Comparison of ENCODE assay signal across 8 cellular contexts in the genomic region with DNA sequence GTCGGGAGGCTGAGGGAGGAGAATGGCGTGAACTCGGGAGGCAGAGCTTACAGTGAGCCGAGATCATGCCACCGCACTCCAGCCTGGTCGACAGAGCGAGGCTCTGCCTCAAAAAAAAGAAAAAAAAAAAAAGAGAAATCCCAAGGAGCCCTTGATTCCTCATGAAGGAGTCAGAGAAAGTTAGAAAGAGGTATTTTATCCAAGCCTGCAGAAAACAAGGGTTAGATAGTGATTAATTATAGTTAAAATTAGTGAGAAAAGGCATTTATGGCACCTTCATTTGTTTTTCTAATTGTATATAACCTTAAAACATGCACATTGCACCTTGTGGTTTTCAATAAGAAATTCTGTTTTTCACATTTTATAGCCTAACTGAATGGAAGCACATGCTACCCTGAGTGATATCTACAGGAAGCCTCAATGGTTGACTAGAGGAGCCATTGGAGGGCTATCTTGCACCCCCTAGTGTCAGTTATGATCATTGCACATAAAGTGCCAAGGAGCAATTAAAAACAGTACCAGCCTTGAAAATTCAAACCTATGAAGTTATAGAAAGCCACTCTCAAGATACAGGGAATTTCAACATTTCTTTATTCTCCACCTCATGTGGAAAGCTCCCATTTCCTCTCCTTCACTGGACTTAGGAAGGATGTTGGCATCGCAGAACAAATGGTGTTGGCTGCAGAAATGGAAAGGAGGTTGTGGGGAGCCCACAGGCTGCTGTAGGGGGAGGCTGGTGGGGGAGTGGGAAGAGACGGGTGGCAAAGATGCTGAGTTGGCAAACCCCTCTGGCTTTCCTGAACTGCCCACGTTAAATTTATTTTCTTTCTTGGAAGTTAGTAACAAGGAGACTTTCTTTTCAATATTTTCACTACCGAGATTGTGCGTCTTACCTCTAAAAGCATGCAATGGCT. TPM values are rescaled to one million over a fixed set of nuclear protein-coding genes. Genes with fewer than 3 reads are reported as not detected.
DNase-seq lines count a peak whose midpoint lies in the region; ATAC-seq and TF ChIP-seq lines count a peak whose summit lies in the region.

No MANE protein-coding gene starts in this region.

- peaks cover 3% of the 10 kb centered on the region for H3K27me3 Mint-ChIP-seq in CD4-positive, alpha-beta T cell
- H3K27me3 Mint-ChIP-seq in GM23338 (ENCODE audit: insufficient read depth, low read depth, poor library complexity), result peaks cover 4% of the 10 kb centered on the region

- CTCF ChIA-PET in CD4-positive, alpha-beta T cell (lab: Charles Lee), result interaction anchor here (0.7 kb wide), 1 partner anchor 30 kb away, joined by 3 read pairs; no protein-coding TSS in a partner anchor

- no peaks in the 10 kb centered on the region for H3K79me2 ChIP-seq in GM23338 (replicated peaks; ENCODE audit: insufficient read depth)

- peak in 7 of 10 experiments; percentile 6 to 28 (median 15) for DNase-seq in CD4-positive, alpha-beta T cell
- peak; percentile 77 for DNase-seq in GM23338 (ENCODE audit: low spot score)
- peak; percentile 41 for DNase-seq in RKO (ENCODE audit: low spot score)
- peak; percentile 60 for DNase-seq in astrocyte of the hippocampus (ENCODE audit: low read depth, low spot score)
- peak; percentile 22 for DNase-seq in iPS DF 4.7 (ENCODE audit: extremely low read depth, low spot score)
- DNase-seq in stimulated activated CD4-positive, alpha-beta T cell treated with anti-CD3 and anti-CD28 coated beads, Interleukin-15, amount 100 ng/mL, for 48 hours (ENCODE audit: low read depth in 2 of 2), result peak; percentile 11 to 29

- no peak overlapping the region for H3K4me2 ChIP-seq in GM23338

- H2AFZ ChIP-seq in GM23338, result no peak overlapping the region

- H3K9me2 ChIP-seq in GM23338 (ENCODE audit: insufficient read depth), result no peaks in the 10 kb centered on the region

- no peak overlapping the region for H3K4me3 ChIP-seq in GM23338

- peaks cover 21% of the 10 kb centered on the region for H3K4me1 Mint-ChIP-seq in CD4-positive, alpha-beta T cell (ENCODE audit: low read depth)
- H3K4me1 Mint-ChIP-seq in GM23338, result no peaks in the 10 kb centered on the region

- no peaks in the 10 kb centered on the region for H3K4me1 ChIP-seq in GM23338 (ENCODE audit: insufficient read depth)

- no peak overlapping the region for H3K27ac Mint-ChIP-seq in CD4-positive, alpha-beta T cell
- no peak overlapping the region for H3K27ac Mint-ChIP-seq in GM23338

- H3K9me3 Mint-ChIP-seq in CD4-positive, alpha-beta T cell, result no peaks in the 10 kb centered on the region
- peaks cover 6% of the 10 kb centered on the region; the same call in 2 of the 3 replicates for H3K9me3 Mint-ChIP-seq in GM23338

- POLR2A ChIA-PET in CD4-positive, alpha-beta T cell (lab: Charles Lee), result no interaction called here

- no peak overlapping the region for H3K27ac ChIP-seq in CD4-positive, alpha-beta T cell (ENCODE audit: low read depth, low read length)
- H3K27ac ChIP-seq in GM23338 (ENCODE audit: low read depth), result no peak overlapping the region

- H3K36me3 ChIP-seq in GM23338 (ENCODE audit: insufficient read depth), result no peaks in the 10 kb centered on the region

- H3K36me3 Mint-ChIP-seq in CD4-positive, alpha-beta T cell (ENCODE audit: low read depth), result no peaks in the 10 kb centered on the region
- peaks cover 4% of the 10 kb centered on the region; the same call in 1 of the 3 replicates for H3K36me3 Mint-ChIP-seq in GM23338 (ENCODE audit: low read depth)

- H3K9me3 ChIP-seq in CD4-positive, alpha-beta T cell (ENCODE audit: control insufficient read depth, low read length), result no peaks in the 10 kb centered on the region

- peaks cover 9% of the 10 kb centered on the region for H3K27me3 ChIP-seq in CD4-positive, alpha-beta T cell (ENCODE audit: control insufficient read depth, insufficient read depth, low read length)
- no peaks in the 10 kb centered on the region for H3K27me3 ChIP-seq in GM23338 (ENCODE audit: insufficient read depth)

- no peaks in the 10 kb centered on the region for H4K20me1 ChIP-seq in GM23338 (replicated peaks; ENCODE audit: insufficient read depth)

- peak; percentile 70 for TF ChIP-seq CTCF in CD4-positive, alpha-beta T cell (IDR thresholded peaks at IDR 0.05)
- peak; percentile 73 to 93 for TF ChIP-seq CTCF in GM23338 (conservative IDR thresholded peaks at IDR 0.05; ENCODE audit: low read depth in 2 of 2)

- ATAC-seq in CD4-positive, alpha-beta T cell (ENCODE audit: poor library complexity), result peak; percentile 83
- peak; percentile 62 for ATAC-seq in GM23338
- ATAC-seq in GM21786 (IDR thresholded peaks at IDR 0.05; ENCODE audit: unreplicated experiment), result no peak
- ATAC-seq in HG02678 (IDR thresholded peaks at IDR 0.05; ENCODE audit: unreplicated experiment), result no peak

- no peak overlapping the region for H3K4me3 Mint-ChIP-seq in CD4-positive, alpha-beta T cell
- H3K4me3 Mint-ChIP-seq in GM23338, result no peak overlapping the region

- no peaks in the 10 kb centered on the region for H3F3A ChIP-seq in GM23338 (replicated peaks; ENCODE audit: low read depth)

- intact Hi-C loops in CD4-positive, alpha-beta T cell (cut with DNase I, micrococcal nuclease), result loop anchor here (1.0 to 5.0 kb wide), 4 partner anchors 56 to 131 kb away; no protein-coding TSS in a partner anchor

TF ChIP-seq in GM23338, 12 proteins besides CTCF, POLR2A, EP300 and RAD21 (continues in another document):
- TF ChIP-seq, protein P1, sequence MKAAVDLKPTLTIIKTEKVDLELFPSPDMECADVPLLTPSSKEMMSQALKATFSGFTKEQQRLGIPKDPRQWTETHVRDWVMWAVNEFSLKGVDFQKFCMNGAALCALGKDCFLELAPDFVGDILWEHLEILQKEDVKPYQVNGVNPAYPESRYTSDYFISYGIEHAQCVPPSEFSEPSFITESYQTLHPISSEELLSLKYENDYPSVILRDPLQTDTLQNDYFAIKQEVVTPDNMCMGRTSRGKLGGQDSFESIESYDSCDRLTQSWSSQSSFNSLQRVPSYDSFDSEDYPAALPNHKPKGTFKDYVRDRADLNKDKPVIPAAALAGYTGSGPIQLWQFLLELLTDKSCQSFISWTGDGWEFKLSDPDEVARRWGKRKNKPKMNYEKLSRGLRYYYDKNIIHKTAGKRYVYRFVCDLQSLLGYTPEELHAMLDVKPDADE (IDR thresholded peaks at IDR 0.05), result no peak
- TF ChIP-seq EZH2 (IDR thresholded peaks at IDR 0.05; ENCODE audit: low read depth, unreplicated experiment) (no peak), POLR2AphosphoS5 (IDR thresholded peaks at IDR 0.05; ENCODE audit: low read depth) (no peak)
- TF ChIP-seq, protein P2, sequence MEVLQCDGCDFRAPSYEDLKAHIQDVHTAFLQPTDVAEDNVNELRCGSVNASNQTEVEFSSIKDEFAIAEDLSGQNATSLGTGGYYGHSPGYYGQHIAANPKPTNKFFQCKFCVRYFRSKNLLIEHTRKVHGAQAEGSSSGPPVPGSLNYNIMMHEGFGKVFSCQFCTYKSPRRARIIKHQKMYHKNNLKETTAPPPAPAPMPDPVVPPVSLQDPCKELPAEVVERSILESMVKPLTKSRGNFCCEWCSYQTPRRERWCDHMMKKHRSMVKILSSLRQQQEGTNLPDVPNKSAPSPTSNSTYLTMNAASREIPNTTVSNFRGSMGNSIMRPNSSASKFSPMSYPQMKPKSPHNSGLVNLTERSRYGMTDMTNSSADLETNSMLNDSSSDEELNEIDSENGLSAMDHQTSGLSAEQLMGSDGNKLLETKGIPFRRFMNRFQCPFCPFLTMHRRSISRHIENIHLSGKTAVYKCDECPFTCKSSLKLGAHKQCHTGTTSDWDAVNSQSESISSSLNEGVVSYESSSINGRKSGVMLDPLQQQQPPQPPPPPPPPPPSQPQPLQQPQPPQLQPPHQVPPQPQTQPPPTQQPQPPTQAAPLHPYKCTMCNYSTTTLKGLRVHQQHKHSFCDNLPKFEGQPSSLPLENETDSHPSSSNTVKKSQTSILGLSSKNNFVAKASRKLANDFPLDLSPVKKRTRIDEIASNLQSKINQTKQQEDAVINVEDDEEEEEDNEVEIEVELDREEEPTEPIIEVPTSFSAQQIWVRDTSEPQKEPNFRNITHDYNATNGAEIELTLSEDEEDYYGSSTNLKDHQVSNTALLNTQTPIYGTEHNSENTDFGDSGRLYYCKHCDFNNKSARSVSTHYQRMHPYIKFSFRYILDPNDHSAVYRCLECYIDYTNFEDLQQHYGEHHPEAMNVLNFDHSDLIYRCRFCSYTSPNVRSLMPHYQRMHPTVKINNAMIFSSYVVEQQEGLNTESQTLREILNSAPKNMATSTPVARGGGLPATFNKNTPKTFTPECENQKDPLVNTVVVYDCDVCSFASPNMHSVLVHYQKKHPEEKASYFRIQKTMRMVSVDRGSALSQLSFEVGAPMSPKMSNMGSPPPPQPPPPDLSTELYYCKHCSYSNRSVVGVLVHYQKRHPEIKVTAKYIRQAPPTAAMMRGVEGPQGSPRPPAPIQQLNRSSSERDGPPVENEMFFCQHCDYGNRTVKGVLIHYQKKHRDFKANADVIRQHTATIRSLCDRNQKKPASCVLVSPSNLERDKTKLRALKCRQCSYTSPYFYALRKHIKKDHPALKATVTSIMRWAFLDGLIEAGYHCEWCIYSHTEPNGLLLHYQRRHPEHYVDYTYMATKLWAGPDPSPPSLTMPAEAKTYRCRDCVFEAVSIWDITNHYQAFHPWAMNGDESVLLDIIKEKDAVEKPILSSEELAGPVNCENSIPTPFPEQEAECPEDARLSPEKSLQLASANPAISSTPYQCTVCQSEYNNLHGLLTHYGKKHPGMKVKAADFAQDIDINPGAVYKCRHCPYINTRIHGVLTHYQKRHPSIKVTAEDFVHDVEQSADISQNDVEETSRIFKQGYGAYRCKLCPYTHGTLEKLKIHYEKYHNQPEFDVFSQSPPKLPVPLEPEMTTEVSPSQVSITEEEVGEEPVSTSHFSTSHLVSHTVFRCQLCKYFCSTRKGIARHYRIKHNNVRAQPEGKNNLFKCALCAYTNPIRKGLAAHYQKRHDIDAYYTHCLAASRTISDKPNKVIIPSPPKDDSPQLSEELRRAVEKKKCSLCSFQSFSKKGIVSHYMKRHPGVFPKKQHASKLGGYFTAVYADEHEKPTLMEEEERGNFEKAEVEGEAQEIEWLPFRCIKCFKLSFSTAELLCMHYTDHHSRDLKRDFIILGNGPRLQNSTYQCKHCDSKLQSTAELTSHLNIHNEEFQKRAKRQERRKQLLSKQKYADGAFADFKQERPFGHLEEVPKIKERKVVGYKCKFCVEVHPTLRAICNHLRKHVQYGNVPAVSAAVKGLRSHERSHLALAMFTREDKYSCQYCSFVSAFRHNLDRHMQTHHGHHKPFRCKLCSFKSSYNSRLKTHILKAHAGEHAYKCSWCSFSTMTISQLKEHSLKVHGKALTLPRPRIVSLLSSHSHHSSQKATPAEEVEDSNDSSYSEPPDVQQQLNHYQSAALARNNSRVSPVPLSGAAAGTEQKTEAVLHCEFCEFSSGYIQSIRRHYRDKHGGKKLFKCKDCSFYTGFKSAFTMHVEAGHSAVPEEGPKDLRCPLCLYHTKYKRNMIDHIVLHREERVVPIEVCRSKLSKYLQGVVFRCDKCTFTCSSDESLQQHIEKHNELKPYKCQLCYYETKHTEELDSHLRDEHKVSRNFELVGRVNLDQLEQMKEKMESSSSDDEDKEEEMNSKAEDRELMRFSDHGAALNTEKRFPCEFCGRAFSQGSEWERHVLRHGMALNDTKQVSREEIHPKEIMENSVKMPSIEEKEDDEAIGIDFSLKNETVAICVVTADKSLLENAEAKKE (CRISPR knock-in tag; IDR thresholded peaks at IDR 0.05), result no peak

RNA-seq across cellular contexts. Expression of a gene that starts 48.5 kb away (rescaled TPM):
- total RNA-seq in CD4-positive, alpha-beta T cell, result under 1 TPM; 0.08 to 0.20 TPM
- total RNA-seq in GM23338 (2014; rRNA removed; shearing (Covaris generic)), result 0.03 TPM in 1 of 2 replicates, not detected in the other
- polyA plus RNA-seq in GM23338 (2016; fragmentation: Nextera tagmentation; extraction: Ambion mirVana), result 0.14 and 0.40 TPM in 2 replicates

Comparison
In these comparisons a context has a peak if more than half of its experiments do, and no peak if none do; other contexts are left out.
1. ATAC-seq: peak in CD4-positive, alpha-beta T cell (single experiment) and GM23338 (single experiment); none in GM21786 (single experiment) and HG02678 (single experiment).
2. DNase-seq: peak in every context shown above with its lines; median percentile 77 in GM23338; 60 in astrocyte of the hippocampus; 41 in RKO; 22 in iPS DF 4.7; 20 in stimulated activated CD4-positive, alpha-beta T cell treated with anti-CD3 and anti-CD28 coated beads, Interleukin-15, amount 100 ng/mL, for 48 hours; 15 in CD4-positive, alpha-beta T cell.